ENCODE assay signal across 8 cellular contexts in genomic region chr16:69424053-69424934, GRCh38. TPM values are rescaled to one million over a fixed set of nuclear protein-coding genes. Genes with fewer than 3 reads are reported as not detected.
DNase-seq lines count a peak whose midpoint lies in the region; ATAC-seq and TF ChIP-seq lines count a peak whose summit lies in the region.

TSS of gene CYB5B (plus strand) at chr16:69424619. CDS start at chr16:69424684, 65 bp downstream.

- intact Hi-C loops in CD14-positive monocyte (cut with micrococcal nuclease) (loop anchor here in 1 of 2 donors (5.0 kb wide), 1 partner anchor 37 kb away; the partner anchor contains the start of gene TERF2), dorsolateral prefrontal cortex (cut with DNase I) (loop anchor here in 1 of 2 donors (10.0 kb wide), 1 partner anchor 141 kb away; the partner anchor contains the start of gene NFAT5)

- 5% methylated on average over 40 of the region's 40 CpGs for WGBS in liver

- TF ChIP-seq CTCF in CD14-positive monocyte (IDR thresholded peaks at IDR 0.05) (no peak), dorsolateral prefrontal cortex (IDR thresholded peaks at IDR 0.05 in 54 of 56, conservative IDR thresholded peaks at IDR 0.05 in 2 of 56; ENCODE audit: low read depth in 1 of 56, partially characterized antibody in 56 of 56) (peak in 23 of 56 donors; percentile 8 to 48 (median 19)), liver (IDR thresholded peaks at IDR 0.05; ENCODE audit: low read depth, low read length, missing input control) (no peak)

- H3K27me3 Mint-ChIP-seq in CD14-positive monocyte (ENCODE audit: low read depth in 3 of 3), result peaks cover 1 to 3% (median 2%) of the 10 kb centered on the region in 3 donors

- peaks cover 0 to 22% (median 10%) of the 10 kb centered on the region in 4 donors for H3K4me1 ChIP-seq in liver (ENCODE audit: control insufficient read depth in 4 of 4, insufficient read depth in 4 of 4, low read length in 3 of 4)

- peaks cover 16% of the 10 kb centered on the region for H3K4me1 Mint-ChIP-seq in CD14-positive monocyte

- ATAC-seq in GM19397 (IDR thresholded peaks at IDR 0.05; ENCODE audit: unreplicated experiment) (peak; percentile 93), HG03571 (IDR thresholded peaks at IDR 0.05; ENCODE audit: unreplicated experiment) (peak; percentile 92)

- H3K9ac ChIP-seq in liver (ENCODE audit: low read depth in 1 of 2, low read length in 2 of 2), result peak within 1 kb of the TSS; percentile 23 to 74

- H3K27me3 ChIP-seq in dorsolateral prefrontal cortex, result no peaks in the 10 kb centered on the region
- H3K27me3 ChIP-seq in liver (ENCODE audit: control insufficient read depth in 4 of 4, insufficient read depth in 4 of 4, low read length in 3 of 4), result no peaks in the 10 kb centered on the region

- H3K4me3 ChIP-seq in dorsolateral prefrontal cortex (peak within 1 kb of the TSS; percentile 47 to 97 (median 85)), liver (ENCODE audit: low read depth in 1 of 3, low read length in 3 of 3) (peak within 1 kb of the TSS; percentile 72 to 95 (median 92))

- no peaks in the 10 kb centered on the region for H3K9me3 ChIP-seq in liver (ENCODE audit: control insufficient read depth in 4 of 4, low read length in 3 of 4)

- peaks cover 0 to 11% (median 4%) of the 10 kb centered on the region in 4 donors for H3K36me3 ChIP-seq in liver (ENCODE audit: control insufficient read depth in 4 of 4, insufficient read depth in 3 of 4, low read depth in 1 of 4, low read length in 3 of 4)

- peaks cover 19 to 27% of the 10 kb centered on the region in 2 donors for H3K36me3 Mint-ChIP-seq in CD14-positive monocyte

- H3K9me3 Mint-ChIP-seq in CD14-positive monocyte, result peaks cover 8 to 14% (median 9%) of the 10 kb centered on the region in 7 donors

- peak in 1 of 2 donors; percentile 45 for TF ChIP-seq RAD21 in liver (IDR thresholded peaks at IDR 0.05)

- peak within 1 kb of the TSS in 58 of 59 donors; percentile 22 to 90 (median 77) for H3K27ac ChIP-seq in dorsolateral prefrontal cortex
- peak within 1 kb of the TSS; percentile 32 to 67 for H3K27ac ChIP-seq in liver (ENCODE audit: low read depth in 1 of 2, low read length in 2 of 2)

- H3K4me3 Mint-ChIP-seq in CD14-positive monocyte, result peak within 1 kb of the TSS; percentile 98

- DNase-seq in CD14-positive monocyte (ENCODE audit: low spot score), result peak; percentile 88
- peak; percentile 97 for DNase-seq in NCI-H82 (lab: John Stamatoyannopoulos, UW)
- DNase-seq in activated CD4-positive, alpha-beta T cell treated with anti-CD3 and anti-CD28 coated beads, Interleukin-2, amount 50 U/mL, for 48 hours, result peak; percentile 96 to 98
- DNase-seq in dorsolateral prefrontal cortex, result peak; percentile 80 to 97 (median 94)
- peak; percentile 98 for DNase-seq in stimulated activated CD4-positive, alpha-beta T cell treated with anti-CD3 and anti-CD28 coated beads, Interleukin-4, amount 100 ng/mL, for 24 hours

- peak within 1 kb of the TSS; percentile 92 to 98 (median 96) for H3K27ac Mint-ChIP-seq in CD14-positive monocyte

TF ChIP-seq in liver, 16 proteins besides CTCF, POLR2A, EP300 and RAD21:
- TF ChIP-seq EGR1 (IDR thresholded peaks at IDR 0.05; ENCODE audit: low read depth in 2 of 2), result no peak
- TF ChIP-seq TAF1 (conservative IDR thresholded peaks at IDR 0.05), result peak; percentile 77
- TF ChIP-seq ATF3 (IDR thresholded peaks at IDR 0.05), result no peak
- TF ChIP-seq JUND (IDR thresholded peaks at IDR 0.05), result peak; percentile 54 to 87
- no peak for TF ChIP-seq FOXA1 (IDR thresholded peaks at IDR 0.05)
- peak; percentile 58 to 88 for TF ChIP-seq RXRA (IDR thresholded peaks at IDR 0.05)
- TF ChIP-seq FOXA2 (IDR thresholded peaks at IDR 0.05), result no peak
- peak; percentile 95 for TF ChIP-seq SP1 (IDR thresholded peaks at IDR 0.05)
- peak; percentile 65 for TF ChIP-seq MAX (IDR thresholded peaks at IDR 0.05)
- peak; percentile 71 for TF ChIP-seq NR2F2 (IDR thresholded peaks at IDR 0.05)
- TF ChIP-seq YY1 (IDR thresholded peaks at IDR 0.05), result peak; percentile 96
- peak; percentile 82 for TF ChIP-seq REST (IDR thresholded peaks at IDR 0.05)
- peak; percentile 94 for TF ChIP-seq HNF4G (IDR thresholded peaks at IDR 0.05)
- peak in 1 of 2 donors; percentile 74 for TF ChIP-seq GABPA (IDR thresholded peaks at IDR 0.05 in 1 of 2, conservative IDR thresholded peaks at IDR 0.05 in 1 of 2)
- TF ChIP-seq ZBTB33 (IDR thresholded peaks at IDR 0.05), result peak; percentile 95
- TF ChIP-seq HNF4A (conservative IDR thresholded peaks at IDR 0.05), result peak; percentile 93 to 99

RNA-seq across cellular contexts. Expression of gene CYB5B, which starts in this region (rescaled TPM):
- polyA plus RNA-seq in CD14-positive monocyte (10 to 100 TPM; 84.9 to 90.4 TPM), liver (10 to 100 TPM; 38.7 to 40.8 TPM)
- total RNA-seq in dorsolateral prefrontal cortex (100 to 1,000 TPM in 88 of 120 experiments, 10 to 100 TPM in 32; 79.7 to 179 (median 108) TPM), liver (10 to 100 TPM; 50.8 to 86.3 TPM)

Comparison
In these comparisons a context has a peak if more than half of its experiments do, and no peak if none do; other contexts are left out.
1. Peak in every context shown above with its lines: DNase-seq, ATAC-seq, H3K4me3 ChIP-seq and H3K27ac ChIP-seq.